8 cellular contexts compared by ENCODE assay signal in genomic region chr2:108448678-108449409, GRCh38. TPM values are rescaled to one million over a fixed set of nuclear protein-coding genes. Genes with fewer than 3 reads are reported as not detected.
A peak's percentile ranks its signal among the peaks of the same experiment; 100 is the strongest.
DNase-seq lines count a peak whose midpoint lies in the region; ATAC-seq and TF ChIP-seq lines count a peak whose summit lies in the region.

Gene GCC2 (plus strand): TSS chr2:108449206. CDS start chr2:108449275, 69 bp downstream.

- DNase-seq in DMS79 treated with DMSO at 0.1 percent for 48 hours (lab: John Stamatoyannopoulos, UW) (peak; percentile 96), Panc1 (ENCODE audit: low read depth, low spot score) (peak; percentile 72), esophagus muscularis mucosa (ENCODE audit: extremely low spot score) (peak; percentile 99)
- DNase-seq in activated T-cell treated with anti-CD3 and anti-CD28 coated beads, Interleukin-2, amount 50 U/mL, for 24 hours, result peak; percentile 98
- peak; percentile 94 for DNase-seq in stimulated activated CD8-positive, alpha-beta memory T cell treated with anti-CD3 and anti-CD28 coated beads, Interleukin-7, amount 100 ng/mL, for 24 hours (ENCODE audit: low read depth)

- no peaks in the 10 kb centered on the region for H4K20me1 ChIP-seq in KMS-11 (ENCODE audit: insufficient read depth)

- no peaks in the 10 kb centered on the region for H3K9me3 ChIP-seq in Panc1 (ENCODE audit: control insufficient read depth, insufficient read depth, low read depth, low read length)
- H3K9me3 ChIP-seq in esophagus muscularis mucosa, result no peaks in the 10 kb centered on the region
- no peaks in the 10 kb centered on the region for H3K9me3 ChIP-seq in muscle layer of duodenum (ENCODE audit: control insufficient read depth in 1 of 2, low read length in 2 of 2)

- peak within 1 kb of the TSS; percentile 93 for H3K27ac Mint-ChIP-seq in activated T-cell treated with anti-CD3 and anti-CD28 coated beads, Interleukin-2, amount 50 U/mL, for 24 hours

- POLR2A ChIA-PET in Panc1 (lab: Charles Lee), result interaction anchor here (0.6 to 1.9 kb wide), 3 partner anchors 63 to 86 kb away, joined by 3 to 6 read pairs (median 5); partner anchors contain the start of gene LIMS1

- H3K36me3 Mint-ChIP-seq in activated T-cell treated with anti-CD3 and anti-CD28 coated beads, Interleukin-2, amount 50 U/mL, for 24 hours (ENCODE audit: low read depth), result peaks cover 50% of the 10 kb centered on the region

- CTCF ChIA-PET in Panc1 (lab: Charles Lee), result interaction anchor here (0.7 kb wide), 1 partner anchor 35 kb away, joined by 6 read pairs; no protein-coding TSS in a partner anchor

- intact Hi-C loops in Panc1 (cut with micrococcal nuclease; ENCODE audit: unreplicated experiment) (no loop called here), esophagus muscularis mucosa (cut with DNase I) (no loop called here)

- H3K27ac ChIP-seq in KMS-11 (peak within 1 kb of the TSS; percentile 76), Panc1 (ENCODE audit: low read length) (peak within 1 kb of the TSS; percentile 94), esophagus muscularis mucosa (replicated peaks in 1 of 4) (peak within 1 kb of the TSS; percentile 89 to 92 (median 90)), muscle layer of duodenum (ENCODE audit: low read length) (peak within 1 kb of the TSS; percentile 97)

- no peaks in the 10 kb centered on the region for H3K27me3 ChIP-seq in KMS-11 (ENCODE audit: insufficient read depth, low read depth)
- no peaks in the 10 kb centered on the region for H3K27me3 ChIP-seq in Panc1 (ENCODE audit: control insufficient read depth, insufficient read depth, low read length)
- H3K27me3 ChIP-seq in esophagus muscularis mucosa, result no peaks in the 10 kb centered on the region
- H3K27me3 ChIP-seq in muscle layer of duodenum (ENCODE audit: low read depth, low read length), result no peaks in the 10 kb centered on the region

- peak within 1 kb of the TSS; percentile 70 for H3K9ac ChIP-seq in KMS-11

- peak within 1 kb of the TSS; percentile 68 for H3K4me2 ChIP-seq in KMS-11

- H3K9me3 Mint-ChIP-seq in activated T-cell treated with anti-CD3 and anti-CD28 coated beads, Interleukin-2, amount 50 U/mL, for 24 hours, result no peaks in the 10 kb centered on the region

- peak within 1 kb of the TSS; percentile 89 for H2AFZ ChIP-seq in KMS-11 (ENCODE audit: low read depth)

- TF ChIP-seq CTCF in KMS-11 (conservative IDR thresholded peaks at IDR 0.05; ENCODE audit: low read depth, low read length) (no peak), Panc1 (IDR thresholded peaks at IDR 0.05) (no peak), esophagus muscularis mucosa (IDR thresholded peaks at IDR 0.05) (no peak)

- in situ Hi-C loops in Panc1 (cut with HindIII; ENCODE audit: low pct_unique_long_range_greater_than_20kb, low sequenced_read_pairs), result no loop called here

- no peaks in the 10 kb centered on the region; the same call in 1 of the 2 replicates for H3K79me2 ChIP-seq in KMS-11 (ENCODE audit: insufficient read depth, low read depth)

- H3K4me1 ChIP-seq in KMS-11 (ENCODE audit: low read depth, poor library complexity, severe bottlenecking) (peaks cover 4% of the 10 kb centered on the region), Panc1 (ENCODE audit: control insufficient read depth, insufficient read depth, low read length) (peaks cover 6% of the 10 kb centered on the region), esophagus muscularis mucosa (peaks cover 11 to 19% (median 16%) of the 10 kb centered on the region in 4 donors), muscle layer of duodenum (ENCODE audit: control insufficient read depth in 1 of 2, insufficient read depth in 2 of 2, low read length in 2 of 2) (peaks cover 7 to 14% of the 10 kb centered on the region in 2 donors)

- H3K36me3 ChIP-seq in KMS-11 (ENCODE audit: insufficient read depth) (no peaks in the 10 kb centered on the region), Panc1 (ENCODE audit: control insufficient read depth, insufficient read depth, low read length) (peaks cover 4% of the 10 kb centered on the region; the same call in 1 of the 2 replicates), esophagus muscularis mucosa (peaks cover 12 to 23% (median 21%) of the 10 kb centered on the region in 4 donors), muscle layer of duodenum (ENCODE audit: control insufficient read depth in 1 of 2, insufficient read depth in 2 of 2, low read length in 2 of 2) (peaks cover 0 to 10% of the 10 kb centered on the region in 2 donors)

- H3K4me3 ChIP-seq in KMS-11 (IDR thresholded peaks at IDR 0.05; ENCODE audit: insufficient read depth, low read depth, low read length), result peak within 1 kb of the TSS; percentile 62
- peak within 1 kb of the TSS; percentile 75 to 97 for H3K4me3 ChIP-seq in Panc1 (ENCODE audit: low read depth in 2 of 2, low read length in 2 of 2)
- H3K4me3 ChIP-seq in esophagus muscularis mucosa, result peak within 1 kb of the TSS; percentile 85
- H3K4me3 ChIP-seq in muscle layer of duodenum (ENCODE audit: low read depth in 1 of 2, low read length in 2 of 2), result peak within 1 kb of the TSS; percentile 94 to 97

- peaks cover 41% of the 10 kb centered on the region for H3K4me1 Mint-ChIP-seq in activated T-cell treated with anti-CD3 and anti-CD28 coated beads, Interleukin-2, amount 50 U/mL, for 24 hours (ENCODE audit: low read depth)

- peak; percentile 99 for ATAC-seq in GM21786 (IDR thresholded peaks at IDR 0.05; ENCODE audit: unreplicated experiment)
- peak; percentile 99 for ATAC-seq in Panc1

- no peaks in the 10 kb centered on the region for H3K27me3 Mint-ChIP-seq in activated T-cell treated with anti-CD3 and anti-CD28 coated beads, Interleukin-2, amount 50 U/mL, for 24 hours

- H3K4me3 Mint-ChIP-seq in activated T-cell treated with anti-CD3 and anti-CD28 coated beads, Interleukin-2, amount 50 U/mL, for 24 hours, result peak within 1 kb of the TSS; percentile 90

- WGBS in esophagus muscularis mucosa, result 0% methylated on average over 3 of the region's 55 CpGs

- TSS peak; percentile 93 for BruUV-seq in Panc1 (replicated peaks; lab: Mats Ljungman, UMichigan)

- TF ChIP-seq POLR2A in esophagus muscularis mucosa (IDR thresholded peaks at IDR 0.05; ENCODE audit: low read depth), result peak; percentile 43

- TF ChIP-seq EP300 in esophagus muscularis mucosa (IDR thresholded peaks at IDR 0.05), result no peak

RNA-seq across cellular contexts. Expression of gene GCC2, which starts in this region (rescaled TPM):
- 23.4 TPM for total RNA-seq in Panc1 (2021; ENCODE audit: unreplicated experiment)
- polyA plus RNA-seq in Panc1 (2012; ENCODE audit: insufficient read length), result 9.5 TPM
- total RNA-seq in esophagus muscularis mucosa, result 10 to 100 TPM; 20.8 to 33.6 (median 23.0) TPM

Comparison
In these comparisons a context has a peak if more than half of its experiments do, and no peak if none do; other contexts are left out.
1. Peak in every context shown above with its lines: DNase-seq, ATAC-seq, H3K4me3 ChIP-seq and H3K27ac ChIP-seq.